23 cellular contexts compared by ENCODE assay signal in the genomic region with DNA sequence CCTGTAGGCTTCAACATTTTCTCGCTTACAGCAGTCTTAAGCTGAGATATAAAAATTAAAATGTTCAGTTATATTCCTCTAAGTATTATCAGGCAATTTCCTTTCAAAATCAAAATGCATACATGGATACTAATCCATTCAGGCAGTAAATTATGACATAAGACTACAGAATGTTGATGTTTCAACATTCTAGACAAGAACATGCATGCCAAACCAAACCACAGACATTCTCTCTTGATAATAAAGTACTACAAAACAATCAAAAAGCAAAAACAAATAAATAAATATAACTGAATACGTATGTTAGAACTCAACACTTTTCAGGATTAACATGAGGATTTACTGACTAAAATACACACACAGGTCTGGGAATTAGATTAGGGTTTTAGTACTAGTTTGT.
"Had no signal": no experiment of that assay in that cellular context is flagged by ENCODE, and none has a peak within 500 bp of the region (broad histone marks: within the 10 kb centered on the region; RNA-seq: fewer than 3 reads in every experiment).

No MANE protein-coding gene starts in this region.

- H3K9me3 ChIP-seq: heart left ventricle, left ventricle myocardium inferior, psoas muscle, suprapubic skin had no signal

- ATAC-seq: heart left ventricle; psoas muscle; sciatic nerve; stimulated activated naive CD8-positive, alpha-beta T cell treated with anti-CD3 and anti-CD28 coated beads, Interleukin-15, Interleukin-2, amounts not matched to agents 100 U/mL and 50 U/mL, for 24 hours had no signal

- H3K27ac Mint-ChIP-seq: activated CD4-positive, alpha-beta memory T cell treated with anti-CD3 and anti-CD28 coated beads for 36 hours; activated naive CD8-positive, alpha-beta T cell treated with anti-CD3 and anti-CD28 coated beads for 36 hours; nephron progenitor cell; type B pancreatic cell had no signal

- H3K4me1 Mint-ChIP-seq: nephron progenitor cell had no signal

- H3K27me3 ChIP-seq: heart left ventricle, suprapubic skin had no signal

- H3K27me3 Mint-ChIP-seq: activated CD4-positive, alpha-beta memory T cell treated with anti-CD3 and anti-CD28 coated beads for 36 hours; activated naive CD8-positive, alpha-beta T cell treated with anti-CD3 and anti-CD28 coated beads for 36 hours; type B pancreatic cell had no signal

- H3K4me3 Mint-ChIP-seq: activated CD4-positive, alpha-beta memory T cell treated with anti-CD3 and anti-CD28 coated beads for 36 hours; activated naive CD8-positive, alpha-beta T cell treated with anti-CD3 and anti-CD28 coated beads for 36 hours; nephron progenitor cell; type B pancreatic cell had no signal

- H3K27ac ChIP-seq: coronary artery, heart left ventricle, left ventricle myocardium inferior, psoas muscle, suprapubic skin had no signal

- H3K4me3 ChIP-seq: coronary artery, heart left ventricle, left ventricle myocardium inferior, psoas muscle, suprapubic skin had no signal

- H3K9me3 Mint-ChIP-seq: activated CD4-positive, alpha-beta memory T cell treated with anti-CD3 and anti-CD28 coated beads for 36 hours; activated naive CD8-positive, alpha-beta T cell treated with anti-CD3 and anti-CD28 coated beads for 36 hours; nephron progenitor cell; type B pancreatic cell had no signal

- DNase-seq: activated CD4-positive, alpha-beta memory T cell treated with anti-CD3 and anti-CD28 coated beads for 36 hours; activated CD4-positive, alpha-beta T cell treated with anti-CD3 and anti-CD28 coated beads for 1 hour; activated gamma-delta T cell treated with Interleukin-2 at 50 U/mL for 16 hours; activated naive CD8-positive, alpha-beta T cell treated with anti-CD3 and anti-CD28 coated beads for 36 hours; activated T-cell treated with anti-CD3 and anti-CD28 coated beads, Interleukin-2, amount 50 U/mL, for 48 hours; aorta; effector CD8-positive, alpha-beta T cell; foreskin melanocyte; heart left ventricle; islet precursor cell; left ventricle myocardium inferior; nephron progenitor cell; psoas muscle; stimulated activated CD4-positive, alpha-beta T cell treated with anti-CD3 and anti-CD28 coated beads, Interleukin-12 subunit alpha, Interleukin-12 subunit beta, amount 100 ng/mL, for 4 hours; stimulated activated CD4-positive, alpha-beta T cell treated with anti-CD3 and anti-CD28 coated beads, Interleukin-4, amount 100 ng/mL, for 1 hour; stimulated activated CD8-positive, alpha-beta memory T cell treated with anti-CD3 and anti-CD28 coated beads, Interleukin-4, amount 100 ng/mL, for 48 hours; stimulated activated naive CD8-positive, alpha-beta T cell treated with anti-CD3 and anti-CD28 coated beads, Interleukin-15, Interleukin-2, amounts not matched to agents 100 U/mL and 50 U/mL, for 24 hours; SW 1271; T-helper 9 cell had no signal
